9 cellular contexts compared by ENCODE assay signal in the genomic region with DNA sequence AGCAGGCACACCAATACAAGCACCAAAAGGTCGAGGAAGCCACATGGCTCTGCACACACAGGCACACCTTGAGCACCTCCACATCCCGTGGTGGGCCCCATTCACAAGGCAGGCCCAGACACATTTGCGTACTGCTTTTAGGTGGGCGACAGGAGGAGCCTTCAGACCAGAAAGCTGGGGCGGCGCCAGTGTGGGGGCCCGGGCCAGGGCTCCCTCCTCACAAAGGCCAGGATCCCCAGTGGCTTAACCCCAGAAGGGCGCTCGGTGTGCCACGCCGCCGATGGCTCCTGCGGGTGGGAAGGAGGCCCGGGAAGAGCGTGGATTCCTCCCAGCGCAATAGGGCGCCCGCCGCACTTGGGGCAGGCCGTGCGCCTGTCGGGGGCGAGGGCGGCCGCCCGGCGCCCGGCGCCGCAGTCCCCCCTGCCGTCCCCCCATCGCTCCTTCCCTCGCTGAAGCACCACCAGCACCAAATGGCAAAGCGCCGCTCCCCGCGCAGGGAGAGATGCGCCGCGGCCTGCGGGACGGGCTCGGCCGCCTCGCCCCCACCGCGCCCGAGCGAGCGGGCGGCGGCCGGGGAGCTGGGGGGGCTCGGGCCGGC. TPM values are rescaled to one million over a fixed set of nuclear protein-coding genes. Genes with fewer than 3 reads are reported as not detected.
DNase-seq lines count a peak whose midpoint lies in the region; ATAC-seq and TF ChIP-seq lines count a peak whose summit lies in the region.
"Had no signal": no experiment of that assay in that cellular context is flagged by ENCODE, and none has a peak within 500 bp of the region (broad histone marks: within the 10 kb centered on the region; RNA-seq: fewer than 3 reads in every experiment).

No MANE protein-coding gene starts in this region.

- H3K36me3 ChIP-seq in heart left ventricle, result no peaks in the 10 kb centered on the region
- no peaks in the 10 kb centered on the region for H3K36me3 ChIP-seq in trophoblast cell (ENCODE audit: control insufficient read depth in 1 of 2, insufficient read depth in 2 of 2, low read length in 2 of 2)

- H3K9ac ChIP-seq in trophoblast cell (ENCODE audit: low read length), result peak overlapping the region; percentile 9

- ATAC-seq in heart left ventricle, result peak in 1 of 4 donors; percentile 6

- H3K79me2 ChIP-seq in trophoblast cell (ENCODE audit: control insufficient read depth, insufficient read depth, low read length, poor library complexity), result peaks cover 9% of the 10 kb centered on the region

- H3K4me1 ChIP-seq in heart left ventricle, result peaks cover 0 to 75% (median 50%) of the 10 kb centered on the region in 12 donors
- peaks cover 20 to 53% of the 10 kb centered on the region in 2 experiments for H3K4me1 ChIP-seq in trophoblast cell (ENCODE audit: control insufficient read depth in 1 of 2, insufficient read depth in 2 of 2, low read length in 2 of 2)

- TF ChIP-seq POLR2A in heart left ventricle (IDR thresholded peaks at IDR 0.05), result no peak

- peak overlapping the region; percentile 52 for H2BK5ac ChIP-seq in trophoblast cell (ENCODE audit: low read depth, low read length, poor library complexity)

- DNase-seq in Ammon's horn (ENCODE audit: low spot score) (peak; percentile 75), HuH-7 (ENCODE audit: low spot score) (peak; percentile 79), heart left ventricle (peak in 4 of 5 donors; percentile 65 to 78 (median 74)), trophoblast cell (peak in 1 of 2 donors; percentile 56), GM19240 (ENCODE audit: insufficient read length, low spot score) (no peak), NCI-H2029 (lab: John Stamatoyannopoulos, UW) (no peak), posterior vena cava (ENCODE audit: low spot score) (no peak)
- peak; percentile 44 for DNase-seq in activated naive CD4-positive, alpha-beta T cell treated with anti-CD3 and anti-CD28 coated beads, Interleukin-2, amount 50 U/mL, for 16 hours

- H3K27me3 ChIP-seq in heart left ventricle, result peaks cover 0 to 43% (median 0%) of the 10 kb centered on the region in 9 donors
- no peaks in the 10 kb centered on the region for H3K27me3 ChIP-seq in trophoblast cell (ENCODE audit: insufficient read depth, low read length)

- peak overlapping the region; percentile 65 for H2BK12ac ChIP-seq in trophoblast cell (ENCODE audit: low read length)

- peak overlapping the region; percentile 43 for H2AK5ac ChIP-seq in trophoblast cell (ENCODE audit: low read length)

- H2BK120ac ChIP-seq in trophoblast cell (ENCODE audit: insufficient read depth, low read length, poor library complexity), result peak overlapping the region; percentile 82

- peak overlapping the region; percentile 88 for H4K91ac ChIP-seq in trophoblast cell (ENCODE audit: low read depth, low read length)

- H3K27ac ChIP-seq in heart left ventricle, result peak overlapping the region; percentile 86 to 100 (median 97)
- no peak overlapping the region for H3K27ac ChIP-seq in trophoblast cell (ENCODE audit: low read depth, low read length)

- H3K9me3 ChIP-seq in heart left ventricle, result no peaks in the 10 kb centered on the region
- H3K9me3 ChIP-seq in trophoblast cell (ENCODE audit: insufficient read depth, low read depth, low read length), result no peaks in the 10 kb centered on the region

- H3K4me2 ChIP-seq in trophoblast cell (ENCODE audit: low read length), result peak overlapping the region; percentile 79

- H4K8ac ChIP-seq in trophoblast cell (ENCODE audit: low read depth, low read length), result peak overlapping the region; percentile 91

- peak overlapping the region; percentile 74 for H2AFZ ChIP-seq in trophoblast cell (ENCODE audit: insufficient read depth, low read length, poor library complexity)

- no peak for TF ChIP-seq CTCF in heart left ventricle (IDR thresholded peaks at IDR 0.05)

- H3K4me3 ChIP-seq in heart left ventricle, result peak overlapping the region; percentile 6 to 88 (median 73)
- peak overlapping the region; percentile 73 for H3K4me3 ChIP-seq in trophoblast cell (ENCODE audit: low read depth, low read length)

- intact Hi-C loops in heart left ventricle (cut with DNase I) (loop anchor here in 1 of 10 donors (2.0 kb wide), 1 partner anchor 51 kb away; no protein-coding TSS in a partner anchor), posterior vena cava (cut with DNase I) (no loop called here)

- 2 to 8% (median 2%) methylated on average over 14 to 55 of the region's 55 CpGs for WGBS in heart left ventricle, 4 donors
- WGBS in trophoblast cell (ENCODE audit: extremely low coverage, insufficient coverage, insufficient read length), result no CpG with 5 or more reads among the region's 55 CpGs

- H3K4ac ChIP-seq in trophoblast cell (ENCODE audit: low read depth, low read length), result peak overlapping the region; percentile 41

- peak overlapping the region; percentile 45 for H3K14ac ChIP-seq in trophoblast cell (ENCODE audit: low read length)

- peak overlapping the region; percentile 24 for H3K18ac ChIP-seq in trophoblast cell (ENCODE audit: low read length)

- H3K23ac ChIP-seq in trophoblast cell (ENCODE audit: low read length), result no peak overlapping the region

- H3K79me1 ChIP-seq in trophoblast cell (ENCODE audit: low read length), result peaks cover 30% of the 10 kb centered on the region

- peak overlapping the region; percentile 68 for H4K12ac ChIP-seq in trophoblast cell (ENCODE audit: low read depth, low read length)

RNA-seq across cellular contexts. Expression of a gene that starts 2.9 kb away (rescaled TPM):
- total RNA-seq in heart left ventricle (100 to 1,000 TPM in 2 of 9 donors, 10 to 100 TPM in 7; 59.7 to 108 (median 92.2) TPM), posterior vena cava (10 to 100 TPM; 45.8 to 68.4 TPM)
- polyA plus RNA-seq in heart left ventricle, result 100 to 1,000 TPM in 1 of 2 donors, 10 to 100 TPM in 1; 61.1 to 100 TPM
- 11.3 and 11.7 TPM in 2 replicates for polyA plus RNA-seq in trophoblast cell (2013)

RNA-seq across cellular contexts. Expression of a gene that starts 19.1 kb away (rescaled TPM):
- total RNA-seq in heart left ventricle, result 10 to 100 TPM; 16.6 to 31.9 (median 18.3) TPM
- 10 to 100 TPM; 11.4 to 26.4 TPM for polyA plus RNA-seq in heart left ventricle
- polyA plus RNA-seq in trophoblast cell (2013), result 22.6 and 24.6 TPM in 2 replicates
- 10 to 100 TPM; 37.5 to 40.7 TPM for total RNA-seq in posterior vena cava

RNA-seq across cellular contexts. Expression of a gene that starts 24.4 kb away (rescaled TPM):
- total RNA-seq in heart left ventricle, result 10 to 100 TPM; 23.7 to 48.8 (median 33.0) TPM
- 10 to 100 TPM; 15.9 to 58.4 TPM for polyA plus RNA-seq in heart left ventricle
- polyA plus RNA-seq in trophoblast cell (2013), result 25.9 and 26.8 TPM in 2 replicates
- 10 to 100 TPM; 24.4 to 27.4 TPM for total RNA-seq in posterior vena cava

RNA-seq across cellular contexts. Expression of a gene that starts 41.1 kb away (rescaled TPM):
- not detected for total RNA-seq in heart left ventricle
- polyA plus RNA-seq in heart left ventricle, result not detected
- polyA plus RNA-seq in trophoblast cell (2013), result not detected in 2 replicates
- 1 to 10 TPM in 1 of 2 donors, not detected in 1; 1.1 TPM for total RNA-seq in posterior vena cava
- total RNA-seq: renal cortical epithelial cell had no signal

Comparison
In these comparisons a context has a peak if more than half of its experiments do, and no peak if none do; other contexts are left out.
1. DNase-seq: peak in Ammon's horn (single experiment), HuH-7 (single experiment), activated naive CD4-positive, alpha-beta T cell treated with anti-CD3 and anti-CD28 coated beads, Interleukin-2, amount 50 U/mL, for 16 hours (single experiment) and heart left ventricle (4 of 5); none in GM19240 (single experiment), NCI-H2029 (single experiment) and posterior vena cava (single experiment).